ENCODE assay signal across 14 cellular contexts in the genomic region with DNA sequence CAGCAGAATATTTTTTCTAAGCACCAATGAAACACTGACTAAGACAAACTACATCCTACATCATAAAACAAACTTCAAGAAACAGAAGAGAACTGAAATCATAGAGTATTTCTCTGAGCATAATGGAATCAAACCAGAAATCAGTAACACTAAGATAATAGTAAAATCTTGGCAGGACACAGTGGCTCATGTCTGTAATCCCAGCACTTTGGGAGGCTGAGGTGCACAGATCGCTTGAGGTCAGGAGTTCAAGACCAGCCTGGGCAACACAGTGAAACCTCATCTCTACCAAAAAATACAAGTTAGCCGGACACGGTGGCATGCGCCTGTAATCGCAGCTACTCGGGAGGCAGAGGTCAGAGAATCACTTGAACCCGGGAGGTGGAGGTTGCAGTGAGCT.
"Had no signal": no experiment of that assay in that cellular context is flagged by ENCODE, and none has a peak within 500 bp of the region (broad histone marks: within the 10 kb centered on the region; RNA-seq: fewer than 3 reads in every experiment).

No MANE protein-coding gene starts in this region.

- H3K4me3 ChIP-seq: gastroesophageal sphincter, ovary, sigmoid colon, spleen had no signal

- H3K4me1 ChIP-seq: sigmoid colon had no signal

- H3K27me3 ChIP-seq: gastroesophageal sphincter, ovary, sigmoid colon, spleen had no signal

- DNase-seq: activated CD4-positive, alpha-beta memory T cell treated with anti-CD3 and anti-CD28 coated beads, Interleukin-2, amount 10 ng/mL, durations not matched to agents 7 days and 5 days; activated CD4-positive, alpha-beta T cell treated with anti-CD3 and anti-CD28 coated beads for 4 hours; activated CD8-positive, alpha-beta memory T cell treated with anti-CD3 and anti-CD28 coated beads, Interleukin-2, amount 50 U/mL, for 4 hours; activated effector memory CD4-positive, alpha-beta T cell treated with anti-CD3 and anti-CD28 coated beads, Interleukin-2, amount 50 U/mL, for 16 hours; activated T-cell treated with anti-CD3 and anti-CD28 coated beads, Interleukin-2, amount 50 U/mL, for 48 hours; amniotic stem cell; dermis blood vessel endothelial cell; islet precursor cell; left ventricle myocardium superior; ovary; sigmoid colon; spleen; T1000 had no signal

- H3K9me3 ChIP-seq: gastroesophageal sphincter, ovary, sigmoid colon, spleen had no signal

- H3K36me3 ChIP-seq: ovary had no signal

- H3K27ac ChIP-seq: ovary, sigmoid colon, spleen had no signal

- ATAC-seq: gastroesophageal sphincter had no signal
